In the genomic region with DNA sequence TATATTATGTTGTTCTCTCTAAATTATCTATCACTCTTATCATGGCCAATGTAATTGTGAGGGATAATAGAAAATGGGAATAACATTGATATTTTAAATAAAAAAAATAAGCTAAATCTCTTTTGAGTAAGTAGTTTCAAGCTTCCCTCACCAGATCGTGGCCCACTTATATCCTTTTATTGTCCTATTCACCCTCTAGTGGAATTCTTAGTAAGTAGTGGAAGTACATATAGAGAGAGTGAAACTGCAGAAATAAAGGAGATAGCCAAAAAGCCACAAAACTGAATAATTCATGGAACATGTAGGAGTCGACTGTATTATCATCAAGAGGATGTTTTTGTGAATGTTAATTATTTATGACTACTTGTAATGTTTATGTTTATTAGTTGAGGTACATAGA, we compare ENCODE assay signal across 22 cellular contexts.
DNase-seq lines count a peak whose midpoint lies in the region; ATAC-seq, FAIRE-seq and TF ChIP-seq lines count a peak whose summit lies in the region.
"Had no signal": no experiment of that assay in that cellular context is flagged by ENCODE, and none has a peak within 500 bp of the region (broad histone marks: within the 10 kb centered on the region; RNA-seq: fewer than 3 reads in every experiment).

No MANE protein-coding gene starts in this region.

- no peak overlapping the region for H3K56ac ChIP-seq in IMR-90 (ENCODE audit: extremely low read depth, insufficient read depth, low read length)
- no peak overlapping the region for H3K56ac ChIP-seq in H1 (replicated peaks; ENCODE audit: insufficient read length, low read depth, low read length)

- H3K4me1 Mint-ChIP-seq in nephron = peaks cover 16% of the 10 kb centered on the region
- H3K4me1 Mint-ChIP-seq: memory B cell, T-cell had no signal

- H2AK5ac ChIP-seq in IMR-90 (ENCODE audit: low read depth, low read length) (no peak overlapping the region), H1 (ENCODE audit: low read depth, low read length) (no peak overlapping the region)

- H3K36me3 ChIP-seq in IMR-90 (ENCODE audit: control insufficient read depth, insufficient read depth, low read length) (no peaks in the 10 kb centered on the region), H1 (ENCODE audit: control insufficient read depth in 2 of 4, insufficient read depth in 4 of 4, low read length in 3 of 4) (no peaks in the 10 kb centered on the region)
- H3K36me3 ChIP-seq: suprapubic skin had no signal

- H3K23ac ChIP-seq in IMR-90 (ENCODE audit: low read depth, low read length) (no peak overlapping the region), H1 (ENCODE audit: insufficient read length) (no peak overlapping the region)

- no peak overlapping the region for H2AK9ac ChIP-seq in IMR-90 (replicated peaks; ENCODE audit: low read depth, low read length, poor library complexity)

- H3K9ac ChIP-seq in IMR-90 (ENCODE audit: low read depth, low read length) = no peak overlapping the region
- H3K9ac ChIP-seq in H1 (replicated peaks in 1 of 4; ENCODE audit: extremely low read depth in 1 of 4, low read depth in 3 of 4, low read length in 3 of 4) = no peak overlapping the region
- H3K9ac ChIP-seq: KMS-11 had no signal

- TF ChIP-seq CTCF in AG10803 (conservative IDR thresholded peaks at IDR 0.05; ENCODE audit: low read length) (peak; percentile 16; the same call in 1 of the 2 replicates), IMR-90 (conservative IDR thresholded peaks at IDR 0.05; ENCODE audit: low read depth, low read length) (peak; percentile 7; the same call in 1 of the 2 replicates), H1 (IDR thresholded peaks at IDR 0.05; ENCODE audit: control extremely low read depth in 1 of 3, insufficient read depth in 1 of 3, low read depth in 1 of 3, low read length in 3 of 3) (no peak), nephron (IDR thresholded peaks at IDR 0.05; ENCODE audit: unreplicated experiment in 3 of 3) (peak in 2 of 3 experiments; percentile 31 to 34)

- H2BK20ac ChIP-seq in IMR-90 (ENCODE audit: low read depth, low read length) (no peak overlapping the region), H1 (ENCODE audit: low read length) (no peak overlapping the region)

- no peaks in the 10 kb centered on the region for H3K9me3 Mint-ChIP-seq in nephron
- H3K9me3 Mint-ChIP-seq: activated T-helper 2 cell treated with anti-CD3 and anti-CD28 coated beads, Interferon-gamma antibody, Interleukin-2, Interleukin-4, amounts not matched to agents 10 μg/mL and 5 μg/mL and 100 μg/mL, durations not matched to agents 14 hours and 24 hours and 36 hours; CD4-positive, alpha-beta T cell; dendritic cell treated with granulocyte-macrophage colony-stimulating factor and Interleukin-4, amounts not matched to agents 40 ng/mL and 50 ng/mL, for 4 days; memory B cell; nephron progenitor cell; T-cell; WTC11 had no signal

- intact Hi-C loops in IMR-90 (cut with micrococcal nuclease) = loop anchor here (5.0 kb wide), 1 partner anchor 97 kb away; no protein-coding TSS in a partner anchor

- CTCF ChIA-PET in IMR-90 (lab: Yijun Ruan, JAX) (interaction anchor here (0.6 to 1.3 kb wide), 4 partner anchors 13 to 143 kb away, joined by 3 to 6 read pairs (median 4); no protein-coding TSS in a partner anchor), H1 (lab: Charles Lee; ENCODE audit: partially characterized antibody) (interaction anchor here (0.8 to 1.0 kb wide), 3 partner anchors 16 to 69 kb away, joined by 3 read pairs; no protein-coding TSS in a partner anchor)

- H3K18ac ChIP-seq in IMR-90 (ENCODE audit: low read depth, low read length) = no peak overlapping the region
- H3K18ac ChIP-seq in H1 (ENCODE audit: extremely low read depth, low read length) = no peak overlapping the region

- H3K14ac ChIP-seq in IMR-90 (replicated peaks; ENCODE audit: low read depth, low read length) (no peak overlapping the region), H1 (ENCODE audit: insufficient read length) (no peak overlapping the region)

- POLR2A ChIA-PET in IMR-90 (lab: Charles Lee; ENCODE audit: unreplicated experiment) = no interaction called here
- POLR2A ChIA-PET in H1 (lab: Charles Lee; ENCODE audit: partially characterized antibody) = no interaction called here

- H3K23me2 ChIP-seq in H1 (ENCODE audit: low read depth, low read length) = no peaks in the 10 kb centered on the region

- H4K20me1 ChIP-seq in IMR-90 (ENCODE audit: insufficient read depth, low read length) (no peaks in the 10 kb centered on the region), H1 (replicated peaks in 1 of 2; ENCODE audit: control insufficient read depth in 1 of 2, insufficient read depth in 2 of 2, low read length in 2 of 2) (no peaks in the 10 kb centered on the region)

- BruUV-seq in IMR-90 (replicated peaks; lab: Mats Ljungman, UMichigan) = no TSS peak

- no peak overlapping the region for H3K4me3 ChIP-seq in AG10803 (ENCODE audit: low read length)
- no peak overlapping the region for H3K4me3 ChIP-seq in IMR-90 (ENCODE audit: insufficient read depth, low read depth, low read length)
- H3K4me3 ChIP-seq in H1 (ENCODE audit: extremely low read depth in 1 of 4, insufficient read depth in 2 of 4, low read depth in 3 of 4, low read length in 4 of 4) = no peak overlapping the region
- H3K4me3 ChIP-seq: suprapubic skin had no signal

- H3K27me3 ChIP-seq in IMR-90 (ENCODE audit: control insufficient read depth, insufficient read depth, low read length) (no peaks in the 10 kb centered on the region), H1 (replicated peaks in 1 of 4; ENCODE audit: control insufficient read depth in 3 of 4, extremely low read depth in 1 of 4, insufficient read depth in 3 of 4, low read length in 3 of 4) (no peaks in the 10 kb centered on the region)
- H3K27me3 ChIP-seq: suprapubic skin had no signal

- no peak overlapping the region for H3K4me2 ChIP-seq in IMR-90 (ENCODE audit: low read depth, low read length)
- H3K4me2 ChIP-seq in H1 (ENCODE audit: insufficient read depth in 1 of 2, low read depth in 2 of 2, low read length in 2 of 2) = no peak overlapping the region
- H3K4me2 ChIP-seq: KMS-11 had no signal

- H3K27ac Mint-ChIP-seq in nephron = peak overlapping the region in 2 of 3 experiments; percentile 18 to 63
- H3K27ac Mint-ChIP-seq: activated T-helper 2 cell treated with anti-CD3 and anti-CD28 coated beads, Interferon-gamma antibody, Interleukin-2, Interleukin-4, amounts not matched to agents 10 μg/mL and 5 μg/mL and 100 μg/mL, durations not matched to agents 14 hours and 24 hours and 36 hours; CD4-positive, alpha-beta T cell; dendritic cell treated with granulocyte-macrophage colony-stimulating factor and Interleukin-4, amounts not matched to agents 40 ng/mL and 50 ng/mL, for 4 days; memory B cell; nephron progenitor cell; T-cell; WTC11 had no signal

- H3K79me1 ChIP-seq in IMR-90 (ENCODE audit: low read depth in 1 of 2, low read length in 2 of 2) = no peaks in the 10 kb centered on the region
- no peaks in the 10 kb centered on the region for H3K79me1 ChIP-seq in H1 (ENCODE audit: low read depth, low read length)

- in situ Hi-C loops in IMR-90 (cut with MboI; ENCODE audit: low sequenced_read_pairs) = no loop called here

- no peak overlapping the region for H2BK12ac ChIP-seq in H1 (ENCODE audit: low read depth, low read length)

- H4K91ac ChIP-seq in IMR-90 (ENCODE audit: insufficient read depth, low read depth, low read length) (no peak overlapping the region), H1 (replicated peaks; ENCODE audit: insufficient read length, low read length) (no peak overlapping the region)

- TF ChIP-seq RAD21 in IMR-90 (IDR thresholded peaks at IDR 0.05; ENCODE audit: low read length) (no peak), H1 (IDR thresholded peaks at IDR 0.05 in 1 of 2, conservative IDR thresholded peaks at IDR 0.05 in 1 of 2; ENCODE audit: low read depth in 2 of 2, low read length in 2 of 2) (peak; percentile 21; a peak in 2 of 4 replicates)

- dilution Hi-C loops in IMR-90 (cut with HindIII; ENCODE audit: low sequenced_read_pairs, unreplicated experiment) = no loop called here

- H4K5ac ChIP-seq in IMR-90 (ENCODE audit: low read depth, low read length) (no peak overlapping the region), H1 (ENCODE audit: insufficient read length, low read depth, low read length) (no peak overlapping the region)

- ATAC-seq in IMR-90 (ENCODE audit: low read depth) (peak; percentile 46), GM18873 (IDR thresholded peaks at IDR 0.05; ENCODE audit: low FRiP score, unreplicated experiment) (no peak)
- ATAC-seq: esophagus mucosa, right cardiac atrium, T-cell, WTC11 had no signal

- TF ChIP-seq EP300 in H1 (IDR thresholded peaks at IDR 0.05; ENCODE audit: borderline replicate concordance in 1 of 2, low read depth in 2 of 2, low read length in 2 of 2) = no peak

- H3K27ac ChIP-seq in IMR-90 (ENCODE audit: insufficient read depth, low read length) (no peak overlapping the region), H1 (ENCODE audit: low read depth, low read length) (no peak overlapping the region)
- H3K27ac ChIP-seq: KMS-11, suprapubic skin had no signal

- no CpG with 5 or more reads among the region's 2 CpGs for WGBS in IMR-90 (ENCODE audit: extremely low coverage in 2 of 2, insufficient read length in 1 of 2), 2 experiments
- WGBS in H1 (ENCODE audit: extremely low coverage in 1 of 2, insufficient coverage in 1 of 2, insufficient read length in 1 of 2, insufficient replicate concordance in 2 of 2, low coverage in 1 of 2, low lambda C conversion rate in 2 of 2, missing lambda C conversion rate in 1 of 2), 2 experiments = 81% methylated on average over 2 of the region's 2 CpGs; no CpG with 5 or more reads in 1 of the 2 experiments

- TF ChIP-seq POLR2A in IMR-90 (IDR thresholded peaks at IDR 0.05; ENCODE audit: low read depth, low read length) (no peak), H1 (IDR thresholded peaks at IDR 0.05; ENCODE audit: control extremely low read depth in 1 of 2, low read depth in 2 of 2, low read length in 2 of 2) (no peak)

- H2AFZ ChIP-seq in IMR-90 (replicated peaks; ENCODE audit: low read length, poor library complexity) (no peak overlapping the region), H1 (ENCODE audit: low read length) (no peak overlapping the region)

- H3K9me1 ChIP-seq in IMR-90 (ENCODE audit: insufficient read depth, low read length) = no peaks in the 10 kb centered on the region

- no peak for DNase-seq in AG10803 (ENCODE audit: low read depth)
- DNase-seq in IMR-90 = peak; percentile 12
- no peak for DNase-seq in H1 (ENCODE audit: low read depth in 1 of 2, low spot score in 2 of 2)
- no peak for DNase-seq in stimulated activated CD4-positive, alpha-beta T cell treated with anti-CD3 and anti-CD28 coated beads, Interleukin-2, amount 100 ng/mL, for 48 hours
- no peak for DNase-seq in mesenteric fat pad (ENCODE audit: low spot score)
- DNase-seq: CD4-positive, alpha-beta T cell; NCI-H1694 treated with DMSO at 0.1 percent for 48 hours; NCI-H774; nephron progenitor cell; right cardiac atrium; RPMI8226; stimulated activated CD4-positive, alpha-beta T cell treated with anti-CD3 and anti-CD28 coated beads, Interleukin-1b, Interleukin-23, amount 100 ng/mL, for 48 hours; T-cell had no signal

- H2BK5ac ChIP-seq in IMR-90 (ENCODE audit: low read depth, low read length, poor library complexity, severe bottlenecking) (no peak overlapping the region), H1 (ENCODE audit: low read depth, low read length) (no peak overlapping the region)

- H3K4ac ChIP-seq in IMR-90 (ENCODE audit: low read depth, low read length) = no peak overlapping the region
- no peak overlapping the region for H3K4ac ChIP-seq in H1 (replicated peaks; ENCODE audit: insufficient read length, low read depth, low read length)

- FAIRE-seq in H1 (lab: Jason Lieb, UNC) = no peak

- no peaks in the 10 kb centered on the region for H3K36me3 Mint-ChIP-seq in nephron (ENCODE audit: low read depth)
- H3K36me3 Mint-ChIP-seq: memory B cell, T-cell, WTC11 had no signal

- H3K79me2 ChIP-seq in H1 (ENCODE audit: control insufficient read depth in 1 of 2, insufficient read depth in 2 of 2, low read length in 2 of 2) = no peaks in the 10 kb centered on the region

- no peaks in the 10 kb centered on the region for H3K27me3 Mint-ChIP-seq in nephron (ENCODE audit: low read depth)
- H3K27me3 Mint-ChIP-seq: dendritic cell treated with granulocyte-macrophage colony-stimulating factor and Interleukin-4, amounts not matched to agents 40 ng/mL and 50 ng/mL, for 4 days; memory B cell had no signal

- H3K4me1 ChIP-seq in IMR-90 (ENCODE audit: control insufficient read depth, insufficient read depth, low read length) (no peaks in the 10 kb centered on the region), H1 (replicated peaks in 1 of 4; ENCODE audit: control insufficient read depth in 3 of 4, insufficient read depth in 4 of 4, low read length in 3 of 4) (peaks cover 0 to 5% (median 3%) of the 10 kb centered on the region in 4 experiments; a peak in 4 of 7 replicates)
- H3K4me1 ChIP-seq: suprapubic skin had no signal

- H2BK15ac ChIP-seq in IMR-90 (ENCODE audit: low read depth, low read length) (no peak overlapping the region), H1 (ENCODE audit: low read length) (no peak overlapping the region)

- H2BK120ac ChIP-seq in IMR-90 (ENCODE audit: low read depth, low read length) (no peak overlapping the region), H1 (replicated peaks; ENCODE audit: low read depth, low read length) (no peak overlapping the region)

- H4K8ac ChIP-seq in IMR-90 (ENCODE audit: low read depth in 2 of 2, low read length in 2 of 2) (no peak overlapping the region), H1 (ENCODE audit: extremely low read depth, insufficient read depth, low read length) (no peak overlapping the region)

- H3K4me3 Mint-ChIP-seq in nephron = no peak overlapping the region
- H3K4me3 Mint-ChIP-seq: CD4-positive, alpha-beta T cell; dendritic cell treated with granulocyte-macrophage colony-stimulating factor and Interleukin-4, amounts not matched to agents 40 ng/mL and 50 ng/mL, for 4 days; memory B cell; nephron progenitor cell; T-cell; WTC11 had no signal

- H3K9me3 ChIP-seq in IMR-90 (ENCODE audit: control insufficient read depth, insufficient read depth, low read length) (no peaks in the 10 kb centered on the region), H1 (ENCODE audit: insufficient read depth in 2 of 2, low read depth in 1 of 2, low read length in 1 of 2) (no peaks in the 10 kb centered on the region; a peak in 1 of 4 replicates)
- H3K9me3 ChIP-seq: suprapubic skin had no signal

Comparison
In these comparisons a context has a peak if more than half of its experiments do, and no peak if none do; other contexts are left out.
1. CTCF ChIP-seq: peak in AG10803 (single experiment), IMR-90 (single experiment) and nephron (2 of 3); none in H1 (0 of 3).